Comparison of ENCODE assay signal across 8 cellular contexts in the genomic region with DNA sequence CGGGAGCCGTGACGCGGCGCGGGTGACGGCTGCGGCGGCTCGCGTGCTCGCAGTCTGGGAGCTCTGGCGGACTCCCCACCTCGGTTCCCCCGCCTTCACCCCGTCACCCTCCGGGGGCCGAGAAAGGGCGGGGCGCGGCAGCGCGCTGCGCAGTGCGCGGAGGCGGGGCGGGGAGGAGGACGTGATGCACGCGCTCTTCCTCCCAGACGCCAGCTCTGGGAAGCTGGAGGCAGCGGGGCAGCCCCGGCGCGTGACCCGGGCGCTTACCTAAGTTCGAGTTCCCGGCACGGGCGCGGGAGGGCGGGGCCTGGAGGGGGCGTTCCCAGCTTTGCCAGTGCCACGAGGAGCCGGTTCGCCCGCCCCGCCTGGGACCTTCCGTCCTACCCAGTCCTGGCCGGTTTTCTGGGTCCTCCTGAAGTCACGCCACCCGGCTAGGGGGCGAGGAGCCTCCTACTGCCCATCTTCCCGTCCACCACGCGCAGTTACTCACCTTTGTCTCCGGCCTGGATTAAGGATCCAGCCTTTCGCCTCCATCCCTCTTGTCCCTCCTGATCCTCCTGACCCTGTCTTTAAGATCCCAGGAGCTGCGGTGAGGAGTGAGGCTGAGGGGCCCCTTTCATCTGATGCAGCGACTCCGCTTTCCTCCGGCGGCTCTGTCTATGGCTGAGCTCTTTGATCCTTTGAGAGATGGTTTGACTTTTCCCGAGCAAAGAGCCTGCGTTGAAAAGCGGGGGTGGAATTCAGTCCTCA. TPM values are rescaled to one million over a fixed set of nuclear protein-coding genes. Genes with fewer than 3 reads are reported as not detected.
DNase-seq lines count a peak whose midpoint lies in the region; ATAC-seq, FAIRE-seq and TF ChIP-seq lines count a peak whose summit lies in the region.

No MANE protein-coding gene starts in this region.

- H2AFZ ChIP-seq in GM23248 (peak overlapping the region; percentile 86), Karpas-422 (ENCODE audit: low read length) (peak overlapping the region; percentile 92), fibroblast of lung (ENCODE audit: low read length) (peak overlapping the region; percentile 70)

- H3K27ac ChIP-seq in DOHH2 (ENCODE audit: low read depth, low read length) (peak overlapping the region; percentile 53), GM23248 (peak overlapping the region; percentile 94), Karpas-422 (ENCODE audit: low read length) (peak overlapping the region; percentile 63; the same call in 1 of the 2 replicates), fibroblast of lung (ENCODE audit: insufficient read depth, low read length) (peak overlapping the region; percentile 99)
- peak overlapping the region; percentile 94 for H3K27ac ChIP-seq in naive thymus-derived CD4-positive, alpha-beta T cell (ENCODE audit: low read depth, low read length)

- no peak for TF ChIP-seq CTCF in DOHH2 (IDR thresholded peaks at IDR 0.05; ENCODE audit: low read depth, low read length, poor library complexity, severe bottlenecking)
- no peak for TF ChIP-seq CTCF in fibroblast of lung (conservative IDR thresholded peaks at IDR 0.05 in 1 of 2, IDR thresholded peaks at IDR 0.05 in 1 of 2; ENCODE audit: low read depth in 1 of 2, low read length in 2 of 2)

- CTCF ChIA-PET in naive thymus-derived CD4-positive, alpha-beta T cell (lab: Charles Lee): interaction anchor here (1.3 kb wide), 1 partner anchor 883 kb away, joined by 3 read pairs; no protein-coding TSS in a partner anchor

- H3K4me2 ChIP-seq in DOHH2 (ENCODE audit: low read length): peak overlapping the region; percentile 79
- peak overlapping the region; percentile 88 for H3K4me2 ChIP-seq in GM23248 (ENCODE audit: unreplicated experiment)
- peak overlapping the region; percentile 77 for H3K4me2 ChIP-seq in Karpas-422 (ENCODE audit: low read depth, low read length, poor library complexity, severe bottlenecking)
- peak overlapping the region; percentile 93 for H3K4me2 ChIP-seq in fibroblast of lung (ENCODE audit: extremely low read depth, insufficient read depth, low read length)

- peak overlapping the region; percentile 97 for H3K9ac ChIP-seq in GM23248
- H3K9ac ChIP-seq in Karpas-422 (ENCODE audit: low read length): peak overlapping the region; percentile 85
- H3K9ac ChIP-seq in fibroblast of lung (ENCODE audit: insufficient read depth, low read length): peak overlapping the region; percentile 98

- H3K4me3 Mint-ChIP-seq in naive thymus-derived CD4-positive, alpha-beta T cell: peak overlapping the region; percentile 91 to 99 (median 96)
- H3K4me3 Mint-ChIP-seq in stimulated activated memory B cell treated with anti-CD40 and anti-IgM and Interleukin-4, amounts not matched to agents 10 μg/mL and 1 μg/mL and 100 μg/mL, for 72 hours: peak overlapping the region; percentile 96

- H3K27me3 Mint-ChIP-seq in naive thymus-derived CD4-positive, alpha-beta T cell: peaks cover 0 to under 1% (median 0%) of the 10 kb centered on the region in 5 donors
- no peaks in the 10 kb centered on the region for H3K27me3 Mint-ChIP-seq in stimulated activated memory B cell treated with anti-CD40 and anti-IgM and Interleukin-4, amounts not matched to agents 10 μg/mL and 1 μg/mL and 100 μg/mL, for 72 hours

- no peaks in the 10 kb centered on the region for H3K9me3 Mint-ChIP-seq in naive thymus-derived CD4-positive, alpha-beta T cell
- no peaks in the 10 kb centered on the region for H3K9me3 Mint-ChIP-seq in stimulated activated memory B cell treated with anti-CD40 and anti-IgM and Interleukin-4, amounts not matched to agents 10 μg/mL and 1 μg/mL and 100 μg/mL, for 72 hours

- H3K9me3 ChIP-seq in DOHH2 (ENCODE audit: control insufficient read depth, insufficient read depth, low read length) (no peaks in the 10 kb centered on the region), GM23248 (ENCODE audit: low read depth) (no peaks in the 10 kb centered on the region), Karpas-422 (ENCODE audit: low read length) (no peaks in the 10 kb centered on the region), fibroblast of lung (ENCODE audit: control insufficient read depth, insufficient read depth, low read depth, low read length) (no peaks in the 10 kb centered on the region)
- no peaks in the 10 kb centered on the region for H3K9me3 ChIP-seq in naive thymus-derived CD4-positive, alpha-beta T cell (ENCODE audit: control insufficient read depth in 2 of 3, low read length in 3 of 3)

- H4K20me1 ChIP-seq in DOHH2 (ENCODE audit: control insufficient read depth, insufficient read depth, low read depth, low read length) (peaks cover 18% of the 10 kb centered on the region), GM23248 (ENCODE audit: insufficient read depth) (0 out of 2 replicates have a peak, but pooled peaks cover 3% of the 10 kb centered on the region), Karpas-422 (ENCODE audit: insufficient read depth, low read depth, low read length) (peaks cover 11% of the 10 kb centered on the region; the same call in 1 of the 2 replicates), fibroblast of lung (ENCODE audit: control insufficient read depth, extremely low read depth, insufficient read depth, low read length) (no peaks in the 10 kb centered on the region)

- DNase-seq in GM23248: peak; percentile 98
- DNase-seq in Karpas-422: peak; percentile 98
- peak; percentile 98 for DNase-seq in RCC 7860 (ENCODE audit: low spot score)
- DNase-seq in activated T-helper 1 cell treated with anti-CD3 and anti-CD28 coated beads, Interleukin-2, amount 50 U/mL, for 16 hours (ENCODE audit: low read depth in 1 of 2, low spot score in 1 of 2): peak; percentile 91 to 99
- DNase-seq in fibroblast of lung (ENCODE audit: low read depth in 2 of 2): peak; percentile 95 to 98
- peak; percentile 92 to 99 (median 96) for DNase-seq in naive thymus-derived CD4-positive, alpha-beta T cell

- H3K27me3 ChIP-seq in DOHH2 (ENCODE audit: control insufficient read depth, low read length) (peaks cover 5% of the 10 kb centered on the region; the same call in 1 of the 2 replicates), GM23248 (replicated peaks; ENCODE audit: insufficient read depth) (no peaks in the 10 kb centered on the region), Karpas-422 (ENCODE audit: low read length) (no peaks in the 10 kb centered on the region), fibroblast of lung (ENCODE audit: control insufficient read depth, insufficient read depth, low read length) (no peaks in the 10 kb centered on the region)
- no peaks in the 10 kb centered on the region for H3K27me3 ChIP-seq in naive thymus-derived CD4-positive, alpha-beta T cell (ENCODE audit: control insufficient read depth in 2 of 2, insufficient read depth in 2 of 2, low read length in 2 of 2)

- FAIRE-seq in RCC 7860 (lab: Jason Lieb, UNC): peak; percentile 32

- H3K79me2 ChIP-seq in DOHH2 (ENCODE audit: control insufficient read depth, low read length) (peaks cover 41% of the 10 kb centered on the region), GM23248 (ENCODE audit: insufficient read depth) (peaks cover 38% of the 10 kb centered on the region), Karpas-422 (ENCODE audit: low read length) (peaks cover 40% of the 10 kb centered on the region), fibroblast of lung (ENCODE audit: control insufficient read depth, insufficient read depth, low read length) (peaks cover 35% of the 10 kb centered on the region)

- peak; percentile 94 for ATAC-seq in naive thymus-derived CD4-positive, alpha-beta T cell
- ATAC-seq in stimulated activated memory B cell treated with anti-CD40 and anti-IgM and Interleukin-4, amounts not matched to agents 10 μg/mL and 1 μg/mL and 100 μg/mL, for 72 hours: peak; percentile 96

- POLR2A ChIA-PET in naive thymus-derived CD4-positive, alpha-beta T cell (lab: Charles Lee): interaction anchor here (0.6 to 2.6 kb wide), 8 partner anchors 12 to 1273 kb away, joined by 3 to 15 read pairs (median 4); partner anchors contain the start of gene HBP1

- H3K4me3 ChIP-seq in DOHH2 (ENCODE audit: low read length): peak overlapping the region; percentile 79
- H3K4me3 ChIP-seq in GM23248: peak overlapping the region; percentile 84
- peak overlapping the region; percentile 71 for H3K4me3 ChIP-seq in Karpas-422 (ENCODE audit: low read length)
- peak overlapping the region; percentile 69 to 85 (median 72) for H3K4me3 ChIP-seq in fibroblast of lung (replicated peaks in 1 of 4; ENCODE audit: control extremely low read depth in 1 of 4, insufficient read depth in 1 of 4, low read depth in 3 of 4, low read length in 4 of 4)
- peak overlapping the region; percentile 94 for H3K4me3 ChIP-seq in naive thymus-derived CD4-positive, alpha-beta T cell (ENCODE audit: low read length)

- in situ Hi-C loops in GM23248 (cut with MboI): no loop called here

- no peaks in the 10 kb centered on the region for H3K9me2 ChIP-seq in DOHH2 (replicated peaks; ENCODE audit: control insufficient read depth, low read length)
- H3K9me2 ChIP-seq in GM23248 (ENCODE audit: insufficient read depth): no peaks in the 10 kb centered on the region
- no peaks in the 10 kb centered on the region for H3K9me2 ChIP-seq in Karpas-422 (replicated peaks; ENCODE audit: insufficient read depth, low read length)

- peaks cover 0 to 10% (median 0%) of the 10 kb centered on the region in 5 donors for H3K36me3 Mint-ChIP-seq in naive thymus-derived CD4-positive, alpha-beta T cell
- H3K36me3 Mint-ChIP-seq in stimulated activated memory B cell treated with anti-CD40 and anti-IgM and Interleukin-4, amounts not matched to agents 10 μg/mL and 1 μg/mL and 100 μg/mL, for 72 hours: peaks cover 5% of the 10 kb centered on the region

- peaks cover 17 to 47% (median 33%) of the 10 kb centered on the region in 7 donors for H3K4me1 Mint-ChIP-seq in naive thymus-derived CD4-positive, alpha-beta T cell
- H3K4me1 Mint-ChIP-seq in stimulated activated memory B cell treated with anti-CD40 and anti-IgM and Interleukin-4, amounts not matched to agents 10 μg/mL and 1 μg/mL and 100 μg/mL, for 72 hours: peaks cover 38% of the 10 kb centered on the region

- H3K36me3 ChIP-seq in DOHH2 (ENCODE audit: control insufficient read depth, low read length) (peaks cover 12% of the 10 kb centered on the region), GM23248 (ENCODE audit: low read depth) (no peaks in the 10 kb centered on the region), Karpas-422 (ENCODE audit: insufficient read depth, low read length) (no peaks in the 10 kb centered on the region), fibroblast of lung (ENCODE audit: control insufficient read depth, insufficient read depth, low read length) (no peaks in the 10 kb centered on the region)
- H3K36me3 ChIP-seq in naive thymus-derived CD4-positive, alpha-beta T cell (ENCODE audit: control insufficient read depth in 2 of 3, insufficient read depth in 3 of 3, low read length in 3 of 3): no peaks in the 10 kb centered on the region

- H3F3A ChIP-seq in DOHH2 (ENCODE audit: control insufficient read depth, insufficient read depth) (no peaks in the 10 kb centered on the region), GM23248 (ENCODE audit: insufficient read depth) (peaks cover 15% of the 10 kb centered on the region; the same call in 1 of the 2 replicates)

- peaks cover 38% of the 10 kb centered on the region for H3K4me1 ChIP-seq in DOHH2 (ENCODE audit: control insufficient read depth, low read length)
- H3K4me1 ChIP-seq in GM23248 (ENCODE audit: insufficient read depth): peaks cover 24% of the 10 kb centered on the region
- H3K4me1 ChIP-seq in Karpas-422 (ENCODE audit: low read length): peaks cover 44% of the 10 kb centered on the region
- peaks cover 2% of the 10 kb centered on the region for H3K4me1 ChIP-seq in fibroblast of lung (ENCODE audit: control insufficient read depth, extremely low read depth, insufficient read depth, low read length)
- H3K4me1 ChIP-seq in naive thymus-derived CD4-positive, alpha-beta T cell (ENCODE audit: control insufficient read depth in 2 of 2, insufficient read depth in 2 of 2, low read length in 2 of 2): peaks cover 9 to 10% of the 10 kb centered on the region in 2 donors

- peak overlapping the region; percentile 84 to 99 (median 98) for H3K27ac Mint-ChIP-seq in naive thymus-derived CD4-positive, alpha-beta T cell
- peak overlapping the region; percentile 99 for H3K27ac Mint-ChIP-seq in stimulated activated memory B cell treated with anti-CD40 and anti-IgM and Interleukin-4, amounts not matched to agents 10 μg/mL and 1 μg/mL and 100 μg/mL, for 72 hours

- 1 to 3% methylated on average over 15 to 50 of the region's 68 CpGs for WGBS in GM23248 (ENCODE audit: low coverage in 1 of 2, low lambda C conversion rate in 2 of 2, missing lambda C conversion rate in 2 of 2), 2 experiments

- intact Hi-C loops in naive thymus-derived CD4-positive, alpha-beta T cell (cut with micrococcal nuclease): loop anchor here (1.0 to 10.0 kb wide), 23 partner anchors 25 to 1606 kb away; partner anchors contain the start of genes DLD (in 2 of the 2), SYPL1 (in 2 of the 2), ATXN7L1 (in 1 of the 2) and CBLL1 (in 1 of the 2)

RNA-seq across cellular contexts. Expression of gene NAMPT, which starts 0.4 kb away (rescaled TPM):
- total RNA-seq in GM23248 (2014; rRNA removed; shearing (Covaris generic)): 32.7 and 34.0 TPM in 2 replicates
- 21.4 and 25.0 TPM in 2 replicates for polyA plus RNA-seq in GM23248 (2016; fragmentation: Nextera tagmentation; extraction: Ambion mirVana)
- total RNA-seq in Karpas-422 (2014; rRNA removed; shearing (Covaris generic); ENCODE audit: low replicate concordance): 49.2 and 87.4 TPM in 2 replicates
- 155 and 175 TPM in 2 replicates for total RNA-seq in fibroblast of lung
- 47.3 and 57.7 TPM in 2 replicates for polyA plus RNA-seq in fibroblast of lung
- 43.3 and 48.1 TPM in 2 replicates for polyA plus RNA-seq in fibroblast of lung (2012)
- 1.8 and 4.9 TPM in 2 replicates for polyA minus RNA-seq in fibroblast of lung (ENCODE audit: low replicate concordance)
- total RNA-seq in naive thymus-derived CD4-positive, alpha-beta T cell: 100 to 1,000 TPM in 2 of 5 experiments, 10 to 100 TPM in 3; 22.2 to 731 (median 88.7) TPM
- polyA plus RNA-seq in naive thymus-derived CD4-positive, alpha-beta T cell: 10 to 100 TPM; 13.9 to 18.9 TPM

Comparison
In these comparisons a context has a peak if more than half of its experiments do, and no peak if none do; other contexts are left out.
1. Peak in every context shown above with its lines: DNase-seq, ATAC-seq, H3K4me3 ChIP-seq and H3K27ac ChIP-seq.